ENCODE assay signal across 1 cellular context in genomic region chr6:76453270-76453669, GRCh38.
TF ChIP-seq lines count a peak whose summit lies in the region.

No MANE protein-coding gene starts in this region.

TF ChIP-seq in GM23338, 12 proteins besides CTCF, POLR2A, EP300 and RAD21:
- no peak for TF ChIP-seq ZNF462 (CRISPR knock-in tag; IDR thresholded peaks at IDR 0.05)
- no peak for TF ChIP-seq ZNF114 (CRISPR knock-in tag; IDR thresholded peaks at IDR 0.05)
- no peak for TF ChIP-seq EZH2phosphoT487 (IDR thresholded peaks at IDR 0.05; ENCODE audit: unreplicated experiment)
